10 cellular contexts compared by ENCODE assay signal in the genomic region with DNA sequence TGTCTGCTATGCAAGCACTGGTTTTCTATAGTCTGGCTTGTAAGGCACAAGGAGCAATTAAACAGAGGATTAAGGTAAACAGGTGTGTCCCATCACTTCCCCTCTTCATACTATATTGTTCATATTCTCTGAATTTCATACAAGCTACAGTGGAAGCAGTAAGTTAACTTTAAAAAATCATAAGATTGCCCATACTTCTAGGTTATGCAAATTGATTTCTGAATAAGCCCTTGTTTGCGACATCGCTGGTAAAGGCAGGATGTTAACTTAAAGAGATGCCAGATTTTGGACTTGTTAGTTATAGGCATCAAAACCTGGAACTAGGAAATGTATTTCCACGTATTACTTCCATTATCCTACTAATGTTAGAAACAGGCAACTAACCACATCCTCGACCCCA. TPM values are rescaled to one million over a fixed set of nuclear protein-coding genes. Genes with fewer than 3 reads are reported as not detected.
DNase-seq lines count a peak whose midpoint lies in the region; ATAC-seq and TF ChIP-seq lines count a peak whose summit lies in the region.
"Had no signal": no experiment of that assay in that cellular context is flagged by ENCODE, and none has a peak within 500 bp of the region (broad histone marks: within the 10 kb centered on the region; RNA-seq: fewer than 3 reads in every experiment).

No MANE protein-coding gene starts in this region.

- H4K5ac ChIP-seq in IMR-90 (ENCODE audit: low read depth, low read length) = no peak overlapping the region

- peaks cover 33 to 52% (median 40%) of the 10 kb centered on the region in 10 experiments for H3K4me1 ChIP-seq in BLaER1 treated with 17β-estradiol and CSF1 and Interleukin-3, amounts not matched to agents 10 nM and 100 nM
- H3K4me1 ChIP-seq in IMR-90 (ENCODE audit: control insufficient read depth, insufficient read depth, low read length) = peaks cover 2% of the 10 kb centered on the region; the same call in 1 of the 2 replicates

- WGBS in IMR-90 (ENCODE audit: extremely low coverage in 2 of 2, insufficient read length in 1 of 2), 2 experiments = no CpG with 5 or more reads among the region's 4 CpGs

- ATAC-seq in IMR-90 (ENCODE audit: low read depth) = no peak
- ATAC-seq in central memory CD8-positive, alpha-beta T cell (replicated peaks; ENCODE audit: extremely low read depth, poor library complexity, severe bottlenecking) = no peak
- no peak for ATAC-seq in natural killer cell treated with Interleukin-12 subunit alpha and Interleukin-12 subunit beta and Interleukin-15 and Interleukin-18, amount 100 ng/mL, for 72 hours
- no peak for ATAC-seq in GM21381 (IDR thresholded peaks at IDR 0.05; ENCODE audit: unreplicated experiment)
- ATAC-seq in GM19452 (IDR thresholded peaks at IDR 0.05; ENCODE audit: unreplicated experiment) = no peak
- no peak for ATAC-seq in GM21423 (IDR thresholded peaks at IDR 0.05; ENCODE audit: unreplicated experiment)
- no peak for ATAC-seq in GM21360 (IDR thresholded peaks at IDR 0.05; ENCODE audit: unreplicated experiment)

- peaks cover 3 to 23% of the 10 kb centered on the region in 2 experiments for H3K79me1 ChIP-seq in IMR-90 (ENCODE audit: low read depth in 1 of 2, low read length in 2 of 2)

- POLR2A ChIA-PET in IMR-90 (lab: Charles Lee; ENCODE audit: unreplicated experiment) = interaction anchor here (0.5 to 0.6 kb wide), 2 partner anchors 22 to 55 kb away, joined by 4 to 5 read pairs; no protein-coding TSS in a partner anchor

- H3K4ac ChIP-seq in IMR-90 (ENCODE audit: low read depth, low read length) = no peak overlapping the region

- no peak overlapping the region for H2BK120ac ChIP-seq in IMR-90 (ENCODE audit: low read depth, low read length)

- no peak overlapping the region for H3K14ac ChIP-seq in IMR-90 (replicated peaks; ENCODE audit: low read depth, low read length)

- peak overlapping the region in 9 of 11 experiments; percentile 85 to 96 (median 94); a peak in 18 of 22 replicates for H3K27ac ChIP-seq in BLaER1 treated with 17β-estradiol and CSF1 and Interleukin-3, amounts not matched to agents 10 nM and 100 nM
- no peak overlapping the region for H3K27ac ChIP-seq in IMR-90 (ENCODE audit: insufficient read depth, low read length)

- H3K36me3 Mint-ChIP-seq in central memory CD8-positive, alpha-beta T cell (ENCODE audit: insufficient read depth) = peaks cover 10% of the 10 kb centered on the region
- no peaks in the 10 kb centered on the region for H3K36me3 Mint-ChIP-seq in natural killer cell treated with Interleukin-12 subunit alpha and Interleukin-12 subunit beta and Interleukin-15 and Interleukin-18, amount 100 ng/mL, for 72 hours

- no peaks in the 10 kb centered on the region for H3K27me3 Mint-ChIP-seq in central memory CD8-positive, alpha-beta T cell
- H3K27me3 Mint-ChIP-seq in natural killer cell treated with Interleukin-12 subunit alpha and Interleukin-12 subunit beta and Interleukin-15 and Interleukin-18, amount 100 ng/mL, for 72 hours = no peaks in the 10 kb centered on the region

- no peak overlapping the region for H4K8ac ChIP-seq in IMR-90 (ENCODE audit: low read depth in 2 of 2, low read length in 2 of 2)

- H3K23ac ChIP-seq in IMR-90 (ENCODE audit: low read depth, low read length) = no peak overlapping the region

- H3K9me3 ChIP-seq in BLaER1 treated with 17β-estradiol and CSF1 and Interleukin-3, amounts not matched to agents 10 nM and 100 nM (replicated peaks in 1 of 11) = peaks cover 0 to 3% (median 0%) of the 10 kb centered on the region in 11 experiments; a peak in 3 of 22 replicates
- no peaks in the 10 kb centered on the region for H3K9me3 ChIP-seq in IMR-90 (ENCODE audit: control insufficient read depth, insufficient read depth, low read length)

- H2BK5ac ChIP-seq in IMR-90 (ENCODE audit: low read depth, low read length, poor library complexity, severe bottlenecking) = no peak overlapping the region

- H3K56ac ChIP-seq in IMR-90 (ENCODE audit: extremely low read depth, insufficient read depth, low read length) = no peak overlapping the region

- H2BK15ac ChIP-seq in IMR-90 (ENCODE audit: low read depth, low read length) = no peak overlapping the region

- no peaks in the 10 kb centered on the region for H3K9me3 Mint-ChIP-seq in central memory CD8-positive, alpha-beta T cell
- H3K9me3 Mint-ChIP-seq in natural killer cell treated with Interleukin-12 subunit alpha and Interleukin-12 subunit beta and Interleukin-15 and Interleukin-18, amount 100 ng/mL, for 72 hours = no peaks in the 10 kb centered on the region

- H4K20me1 ChIP-seq in BLaER1 treated with 17β-estradiol and CSF1 and Interleukin-3, amounts not matched to agents 10 nM and 100 nM = peaks cover 0 to 38% (median 32%) of the 10 kb centered on the region in 11 experiments; a peak in 19 of 22 replicates
- no peaks in the 10 kb centered on the region; the same call in 1 of the 2 replicates for H4K20me1 ChIP-seq in IMR-90 (ENCODE audit: insufficient read depth, low read length)

- H3K4me1 Mint-ChIP-seq in central memory CD8-positive, alpha-beta T cell = peaks cover 35% of the 10 kb centered on the region
- peaks cover 36 to 43% of the 10 kb centered on the region in 2 donors for H3K4me1 Mint-ChIP-seq in natural killer cell treated with Interleukin-12 subunit alpha and Interleukin-12 subunit beta and Interleukin-15 and Interleukin-18, amount 100 ng/mL, for 72 hours (ENCODE audit: low read depth in 2 of 2)

- peak overlapping the region in 10 of 11 experiments; percentile 65 to 98 (median 94); a peak in 20 of 22 replicates for H3K9ac ChIP-seq in BLaER1 treated with 17β-estradiol and CSF1 and Interleukin-3, amounts not matched to agents 10 nM and 100 nM
- H3K9ac ChIP-seq in IMR-90 (ENCODE audit: low read depth, low read length) = no peak overlapping the region

- peaks cover 0 to 16% (median 3%) of the 10 kb centered on the region in 11 experiments; a peak in 7 of 22 replicates for H3K36me3 ChIP-seq in BLaER1 treated with 17β-estradiol and CSF1 and Interleukin-3, amounts not matched to agents 10 nM and 100 nM
- no peaks in the 10 kb centered on the region for H3K36me3 ChIP-seq in IMR-90 (ENCODE audit: control insufficient read depth, insufficient read depth, low read length)

- H2AK9ac ChIP-seq in IMR-90 (replicated peaks; ENCODE audit: low read depth, low read length, poor library complexity) = no peak overlapping the region

- dilution Hi-C loops in IMR-90 (cut with HindIII; ENCODE audit: low sequenced_read_pairs, unreplicated experiment) = no loop called here

- no TSS peak for BruUV-seq in IMR-90 (replicated peaks; lab: Mats Ljungman, UMichigan)

- no peak overlapping the region for H3K18ac ChIP-seq in IMR-90 (ENCODE audit: low read depth, low read length)

- in situ Hi-C loops in IMR-90 (cut with MboI; ENCODE audit: low sequenced_read_pairs) = no loop called here

- CTCF ChIA-PET in IMR-90 (lab: Yijun Ruan, JAX) = interaction anchor here (0.7 to 1.8 kb wide), 7 partner anchors 17 to 179 kb away, joined by 3 to 11 read pairs (median 3); no protein-coding TSS in a partner anchor

- H2AFZ ChIP-seq in IMR-90 (replicated peaks; ENCODE audit: low read length, poor library complexity) = no peak overlapping the region

- intact Hi-C loops in IMR-90 (cut with micrococcal nuclease) = loop anchor here (2.0 to 10.0 kb wide), 3 partner anchors 18 to 320 kb away; no protein-coding TSS in a partner anchor

- TF ChIP-seq RAD21 in IMR-90 (IDR thresholded peaks at IDR 0.05; ENCODE audit: low read length) = no peak

- H3K9me1 ChIP-seq in IMR-90 (ENCODE audit: insufficient read depth, low read length) = no peaks in the 10 kb centered on the region

- H4K91ac ChIP-seq in IMR-90 (ENCODE audit: insufficient read depth, low read depth, low read length) = no peak overlapping the region

- H3K27ac Mint-ChIP-seq in central memory CD8-positive, alpha-beta T cell (ENCODE audit: low read depth) = peak overlapping the region; percentile 55
- H3K27ac Mint-ChIP-seq in natural killer cell treated with Interleukin-12 subunit alpha and Interleukin-12 subunit beta and Interleukin-15 and Interleukin-18, amount 100 ng/mL, for 72 hours = peak overlapping the region; percentile 63 to 81

- peak overlapping the region; percentile 83 to 99 (median 95) for H3K4me2 ChIP-seq in BLaER1 treated with 17β-estradiol and CSF1 and Interleukin-3, amounts not matched to agents 10 nM and 100 nM
- H3K4me2 ChIP-seq in IMR-90 (ENCODE audit: low read depth, low read length) = peak overlapping the region; percentile 83; the same call in 1 of the 2 replicates

- H2AK5ac ChIP-seq in IMR-90 (ENCODE audit: low read depth, low read length) = no peak overlapping the region

- H3K27me3 ChIP-seq in BLaER1 treated with 17β-estradiol and CSF1 and Interleukin-3, amounts not matched to agents 10 nM and 100 nM = no peaks in the 10 kb centered on the region
- no peaks in the 10 kb centered on the region for H3K27me3 ChIP-seq in IMR-90 (ENCODE audit: control insufficient read depth, insufficient read depth, low read length)

- H3K4me3 Mint-ChIP-seq in central memory CD8-positive, alpha-beta T cell = peak overlapping the region; percentile 96
- peak overlapping the region; percentile 79 for H3K4me3 Mint-ChIP-seq in natural killer cell treated with Interleukin-12 subunit alpha and Interleukin-12 subunit beta and Interleukin-15 and Interleukin-18, amount 100 ng/mL, for 72 hours

- H2BK20ac ChIP-seq in IMR-90 (ENCODE audit: low read depth, low read length) = no peak overlapping the region

- no peak for TF ChIP-seq POLR2A in IMR-90 (IDR thresholded peaks at IDR 0.05; ENCODE audit: low read depth, low read length)

- peak overlapping the region; percentile 75 to 99 (median 88) for H3K4me3 ChIP-seq in BLaER1 treated with 17β-estradiol and CSF1 and Interleukin-3, amounts not matched to agents 10 nM and 100 nM
- no peak overlapping the region for H3K4me3 ChIP-seq in IMR-90 (ENCODE audit: insufficient read depth, low read depth, low read length)

- no peak for TF ChIP-seq CTCF in IMR-90 (conservative IDR thresholded peaks at IDR 0.05; ENCODE audit: low read depth, low read length)

- no peak for DNase-seq in IMR-90
- no peak for DNase-seq in central memory CD8-positive, alpha-beta T cell (ENCODE audit: low spot score in 2 of 2)
- no peak for DNase-seq in natural killer cell treated with Interleukin-12 subunit alpha and Interleukin-12 subunit beta and Interleukin-15 and Interleukin-18, amount 100 ng/mL, for 72 hours (ENCODE audit: low spot score)
- DNase-seq: central memory CD4-positive, alpha-beta T cell; NCI-H524 treated with DMSO at 0.1 percent for 48 hours had no signal

TF ChIP-seq in IMR-90, 13 proteins besides CTCF, POLR2A, EP300 and RAD21:
- TF ChIP-seq SMC3 (IDR thresholded peaks at IDR 0.05; ENCODE audit: low read depth, low read length) (no peak), CEBPB (IDR thresholded peaks at IDR 0.05; ENCODE audit: low read depth, low read length) (peak; percentile 46; the same call in 1 of the 2 replicates), MXI1 (IDR thresholded peaks at IDR 0.05; ENCODE audit: borderline replicate concordance, low read depth, low read length) (no peak)
TF ChIP-seq in IMR-90: peak in this region for 1.

RNA-seq across cellular contexts. Expression of a gene that starts 1.0 kb away (rescaled TPM):
- total RNA-seq in IMR-90 (2012; rRNA removed) = 16.1 and 23.8 TPM in 2 replicates
- 8.2 and 8.4 TPM in 2 replicates for polyA plus RNA-seq in IMR-90 (2012; rRNA removed)
- 3.9 and 4.9 TPM in 2 replicates for polyA plus RNA-seq in IMR-90 (2012; cell fraction: cytosol; rRNA removed)
- 10.1 and 26.3 TPM in 2 replicates for polyA plus RNA-seq in IMR-90 (2012; cell fraction: nucleus; rRNA removed; ENCODE audit: low replicate concordance)
- total RNA-seq in natural killer cell treated with Interleukin-12 subunit alpha and Interleukin-12 subunit beta and Interleukin-15 and Interleukin-18, amount 100 ng/mL, for 72 hours = 10 to 100 TPM; 35.8 to 42.3 TPM
